28 cellular contexts compared by ENCODE assay signal in the genomic region with DNA sequence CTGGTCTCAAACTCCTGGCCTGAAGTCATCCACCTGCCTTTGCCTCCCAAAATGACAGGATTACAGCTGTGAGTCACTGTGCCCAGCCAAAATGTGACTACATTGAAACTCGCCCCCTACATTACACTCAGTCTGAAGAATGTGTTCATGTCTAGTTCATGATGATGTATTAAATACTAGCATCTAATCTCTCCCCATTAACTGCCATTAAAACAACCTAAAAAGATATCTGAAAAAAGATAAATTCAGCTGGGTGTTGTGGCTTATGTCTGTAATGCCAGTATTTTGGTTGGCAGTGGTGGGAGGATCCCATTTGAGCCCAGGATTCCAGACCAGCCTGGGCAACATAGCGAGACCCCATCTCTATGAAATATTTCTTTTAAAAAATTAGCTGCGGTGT.
"Had no signal": no experiment of that assay in that cellular context is flagged by ENCODE, and none has a peak within 500 bp of the region (broad histone marks: within the 10 kb centered on the region; RNA-seq: fewer than 3 reads in every experiment).

No MANE protein-coding gene starts in this region.

- H3K36me3 ChIP-seq: pancreas, prostate gland, vagina had no signal

- H3K27me3 ChIP-seq: left lung, pancreas, tibial nerve, upper lobe of left lung, vagina had no signal

- H3K9me3 ChIP-seq: left lung, lower lobe of right lung, pancreas, prostate gland, tibial nerve, upper lobe of left lung, vagina had no signal

- H3K4me1 ChIP-seq: left lung, lower lobe of right lung, pancreas, prostate gland, tibial nerve, upper lobe of left lung, vagina had no signal

- H3K4me3 Mint-ChIP-seq: immature natural killer cell; naive thymus-derived CD8-positive, alpha-beta T cell; nephron; neural crest cell; stimulated activated naive CD8-positive, alpha-beta T cell treated with anti-CD3 and anti-CD28 coated beads, Interleukin-15, Interleukin-2, amounts not matched to agents 100 ng/mL and 50 ng/mL, for 24 hours had no signal

- DNase-seq: immature natural killer cell; kidney; left colon; left lung; lower lobe of right lung; mammary epithelial cell; mesenchymal stem cell; naive thymus-derived CD8-positive, alpha-beta T cell; nucleus accumbens; pancreas; posterior cingulate gyrus; retina; right cardiac atrium; stimulated activated CD4-positive, alpha-beta T cell treated with anti-CD3 and anti-CD28 coated beads, Interleukin-12 subunit alpha, Interleukin-12 subunit beta, amount 100 ng/mL, for 4 hours; stimulated activated CD4-positive, alpha-beta T cell treated with anti-CD3 and anti-CD28 coated beads, Interleukin-15, amount 100 ng/mL, for 24 hours; stimulated activated CD4-positive, alpha-beta T cell treated with anti-CD3 and anti-CD28 coated beads, Interleukin-2, amount 100 ng/mL, for 24 hours; stimulated activated CD4-positive, alpha-beta T cell treated with anti-CD3 and anti-CD28 coated beads, Interleukin-4, amount 100 ng/mL, for 1 hour; stimulated activated naive CD4-positive, alpha-beta T cell; substantia nigra; upper lobe of left lung had no signal

- H3K4me1 Mint-ChIP-seq: immature natural killer cell, nephron, neural crest cell had no signal

- H3K27me3 Mint-ChIP-seq: naive thymus-derived CD8-positive, alpha-beta T cell; stimulated activated naive CD8-positive, alpha-beta T cell treated with anti-CD3 and anti-CD28 coated beads, Interleukin-15, Interleukin-2, amounts not matched to agents 100 ng/mL and 50 ng/mL, for 24 hours had no signal

- H3K27ac ChIP-seq: left lung, lower lobe of right lung, pancreas, prostate gland, skin epidermis, tibial nerve, upper lobe of left lung, vagina had no signal

- H3K27ac Mint-ChIP-seq: naive thymus-derived CD8-positive, alpha-beta T cell; nephron; stimulated activated naive CD8-positive, alpha-beta T cell treated with anti-CD3 and anti-CD28 coated beads, Interleukin-15, Interleukin-2, amounts not matched to agents 100 ng/mL and 50 ng/mL, for 24 hours had no signal

- H3K4me3 ChIP-seq: left lung, lower lobe of right lung, pancreas, prostate gland, skin epidermis, tibial nerve, upper lobe of left lung, vagina had no signal

- ATAC-seq: left colon; left lung; lower lobe of right lung; naive thymus-derived CD8-positive, alpha-beta T cell; pancreas; right cardiac atrium; sciatic nerve had no signal

- H3K9me3 Mint-ChIP-seq: immature natural killer cell; naive thymus-derived CD8-positive, alpha-beta T cell; nephron; neural crest cell; stimulated activated naive CD8-positive, alpha-beta T cell treated with anti-CD3 and anti-CD28 coated beads, Interleukin-15, Interleukin-2, amounts not matched to agents 100 ng/mL and 50 ng/mL, for 24 hours had no signal
